8 cellular contexts compared by ENCODE assay signal in the genomic region with DNA sequence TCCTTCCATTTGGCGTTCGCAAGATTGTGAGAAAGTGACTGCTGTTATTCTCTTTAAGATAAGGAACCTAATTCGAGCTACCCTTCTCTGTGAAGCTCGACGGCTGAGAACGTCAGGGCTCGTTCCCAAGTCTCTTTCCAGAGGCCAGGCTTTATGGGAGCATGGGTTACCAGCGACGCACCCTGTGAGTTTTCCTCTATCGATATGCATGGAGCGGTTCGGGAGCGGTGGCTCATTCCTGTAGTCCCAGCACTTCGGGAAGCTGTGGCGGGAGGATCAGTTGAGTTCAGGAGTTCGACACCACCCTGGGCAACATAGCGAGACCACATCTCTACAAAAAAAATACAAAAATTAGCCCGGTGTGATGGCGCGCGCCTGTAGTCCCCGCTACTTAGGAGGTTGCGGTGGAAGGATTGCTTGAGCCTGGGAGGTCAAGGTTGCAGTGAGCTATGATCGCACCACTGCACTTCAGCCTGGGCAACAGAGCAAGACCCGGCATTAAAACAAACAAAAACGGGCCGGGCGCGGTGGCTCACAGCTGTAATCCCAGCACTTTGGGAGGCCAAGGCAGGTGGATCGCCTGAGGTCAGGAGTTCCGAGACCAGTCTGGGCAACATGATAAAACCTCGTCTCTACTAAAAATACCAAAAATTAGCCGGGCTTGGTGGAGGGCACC. TPM values are rescaled to one million over a fixed set of nuclear protein-coding genes. Genes with fewer than 3 reads are reported as not detected.
DNase-seq lines count a peak whose midpoint lies in the region; ATAC-seq lines count a peak whose summit lies in the region.

No MANE protein-coding gene starts in this region.

- no peak overlapping the region for H3K14ac ChIP-seq in mesenchymal stem cell (ENCODE audit: low read length in 2 of 2)

- peak overlapping the region; percentile 76 for H3K27ac Mint-ChIP-seq in central memory CD8-positive, alpha-beta T cell (ENCODE audit: low read depth)

- H3K4me3 Mint-ChIP-seq in central memory CD8-positive, alpha-beta T cell: peak overlapping the region; percentile 78

- H4K8ac ChIP-seq in mesenchymal stem cell (ENCODE audit: low read length): peak overlapping the region; percentile 99

- H3K9me3 ChIP-seq in mesenchymal stem cell (ENCODE audit: control insufficient read depth, low read length) (peaks cover 82% of the 10 kb centered on the region), aorta (ENCODE audit: control insufficient read depth, low read length) (peaks cover 21% of the 10 kb centered on the region)

- H3K36me3 ChIP-seq in mesenchymal stem cell (ENCODE audit: control insufficient read depth in 1 of 2, insufficient read depth in 2 of 2, low read depth in 1 of 2, low read length in 2 of 2): peaks cover 49 to 69% of the 10 kb centered on the region in 2 experiments
- H3K36me3 ChIP-seq in aorta (ENCODE audit: control insufficient read depth in 1 of 2, insufficient read depth in 2 of 2, low read length in 1 of 2): peaks cover 9 to 13% of the 10 kb centered on the region in 2 donors

- peaks cover 21% of the 10 kb centered on the region for H3K4me1 Mint-ChIP-seq in central memory CD8-positive, alpha-beta T cell

- H3K9me3 Mint-ChIP-seq in central memory CD8-positive, alpha-beta T cell: peaks cover 34% of the 10 kb centered on the region

- intact Hi-C loops in Right ventricle myocardium inferior (cut with DNase I) (loop anchor here (5.0 kb wide), 2 partner anchors 54 to 56 kb away; a partner anchor contains a TSS), cardiac septum (cut with DNase I) (loop anchor here (5.0 kb wide), 2 partner anchors 56 to 149 kb away; a partner anchor contains a TSS), aorta (cut with DNase I) (no loop called here)

- H3K18ac ChIP-seq in mesenchymal stem cell (ENCODE audit: low read depth in 1 of 2, low read length in 2 of 2): peak overlapping the region; percentile 77 to 87

- H3K4me2 ChIP-seq in mesenchymal stem cell (ENCODE audit: low read length, poor library complexity, severe bottlenecking): peak overlapping the region; percentile 71

- H3K27ac ChIP-seq in mesenchymal stem cell (ENCODE audit: low read length, poor library complexity, severe bottlenecking) (no peak overlapping the region), aorta (ENCODE audit: low read depth in 1 of 2, low read length in 2 of 2) (no peak overlapping the region)

- peak overlapping the region; percentile 80 for H2AFZ ChIP-seq in mesenchymal stem cell (ENCODE audit: low read depth, low read length)

- ATAC-seq in Right ventricle myocardium inferior (peak; percentile 7), aorta (ENCODE audit: low FRiP score) (no peak)
- no peak for ATAC-seq in central memory CD8-positive, alpha-beta T cell (replicated peaks; ENCODE audit: extremely low read depth, poor library complexity, severe bottlenecking)

- H3K27me3 ChIP-seq in mesenchymal stem cell (ENCODE audit: control insufficient read depth in 1 of 2, insufficient read depth in 1 of 2, low read length in 2 of 2) (no peaks in the 10 kb centered on the region), aorta (ENCODE audit: control insufficient read depth in 1 of 2, insufficient read depth in 2 of 2, low read length in 1 of 2) (no peaks in the 10 kb centered on the region)

- H2BK12ac ChIP-seq in mesenchymal stem cell (ENCODE audit: low read length in 2 of 2): no peak overlapping the region

- peaks cover 27% of the 10 kb centered on the region for H3K36me3 Mint-ChIP-seq in central memory CD8-positive, alpha-beta T cell (ENCODE audit: insufficient read depth)

- no peak overlapping the region for H2BK5ac ChIP-seq in mesenchymal stem cell (ENCODE audit: low read depth, low read length, poor library complexity, severe bottlenecking)

- H4K91ac ChIP-seq in mesenchymal stem cell (ENCODE audit: low read length): peak overlapping the region; percentile 64

- no peaks in the 10 kb centered on the region for H3K27me3 Mint-ChIP-seq in central memory CD8-positive, alpha-beta T cell

- H2BK120ac ChIP-seq in mesenchymal stem cell (ENCODE audit: low read depth, low read length): no peak overlapping the region

- H3K4ac ChIP-seq in mesenchymal stem cell (ENCODE audit: low read depth in 1 of 2, low read length in 2 of 2): peak overlapping the region in 1 of 2 experiments; percentile 89

- WGBS in mesenchymal stem cell: 61% methylated on average over 30 of the region's 33 CpGs
- WGBS in aorta, 2 donors: 12 to 18% methylated on average over 33 of the region's 33 CpGs

- DNase-seq in Right ventricle myocardium inferior (ENCODE audit: missing footprints) (no peak), cardiac septum (ENCODE audit: low spot score) (no peak), mesenchymal stem cell (peak; percentile 11), aorta (no peak), mucosa of gallbladder (ENCODE audit: low spot score) (no peak), GM19240 (ENCODE audit: insufficient read length, low spot score) (no peak)
- no peak for DNase-seq in central memory CD8-positive, alpha-beta T cell (ENCODE audit: low spot score in 2 of 2)
- DNase-seq in activated CD4-positive, alpha-beta T cell treated with anti-CD3 and anti-CD28 coated beads for 48 hours: no peak

- H3K9ac ChIP-seq in mesenchymal stem cell (ENCODE audit: low read length): peak overlapping the region; percentile 95

- H3K23ac ChIP-seq in mesenchymal stem cell (ENCODE audit: low read length in 2 of 2): no peak overlapping the region

- H3K4me1 ChIP-seq in mesenchymal stem cell (ENCODE audit: control insufficient read depth, insufficient read depth, low read depth, low read length) (peaks cover 6% of the 10 kb centered on the region), aorta (ENCODE audit: control insufficient read depth in 1 of 2, insufficient read depth in 2 of 2, low read length in 2 of 2) (peaks cover 0 to 3% of the 10 kb centered on the region in 2 donors)

- no peak overlapping the region for H2AK5ac ChIP-seq in mesenchymal stem cell (ENCODE audit: low read length, severe bottlenecking)

- H2BK15ac ChIP-seq in mesenchymal stem cell (ENCODE audit: low read depth, poor library complexity, severe bottlenecking): no peak overlapping the region

- peaks cover 37% of the 10 kb centered on the region for H3K79me1 ChIP-seq in mesenchymal stem cell (replicated peaks; ENCODE audit: low read length, poor library complexity, severe bottlenecking)

- H3K4me3 ChIP-seq in mesenchymal stem cell (ENCODE audit: insufficient read depth in 1 of 2, low read depth in 1 of 2, low read length in 2 of 2) (peak overlapping the region; percentile 91 to 93), aorta (ENCODE audit: low read length in 2 of 2) (peak overlapping the region; percentile 86 to 88)

RNA-seq across cellular contexts. Expression of a gene that starts 0.7 kb away (rescaled TPM):
- total RNA-seq in Right ventricle myocardium inferior: 11.8 TPM
- total RNA-seq in cardiac septum: 13.8 TPM
- 5.3 TPM for polyA plus RNA-seq in mesenchymal stem cell (2013, experiment 1 of 2)
- polyA plus RNA-seq in mesenchymal stem cell (2013, experiment 2 of 2): 4.8 TPM
- total RNA-seq in aorta: 10 to 100 TPM in 1 of 2 donors, 1 to 10 TPM in 1; 9.9 to 21.0 TPM
- polyA plus RNA-seq in aorta: 10 to 100 TPM in 1 of 2 donors, 1 to 10 TPM in 1; 4.8 to 12.0 TPM
- total RNA-seq in mucosa of gallbladder: 23.3 TPM

RNA-seq across cellular contexts. Expression of a gene that starts 29.0 kb away (rescaled TPM):
- total RNA-seq in Right ventricle myocardium inferior: 2.2 TPM
- 2.5 TPM for total RNA-seq in cardiac septum
- 1.2 TPM for polyA plus RNA-seq in mesenchymal stem cell (2013, experiment 1 of 2)
- polyA plus RNA-seq in mesenchymal stem cell (2013, experiment 2 of 2): 1.0 TPM
- total RNA-seq in aorta: 1 to 10 TPM; 1.0 to 2.0 TPM
- polyA plus RNA-seq in aorta: 1 to 10 TPM in 1 of 2 donors, not detected in 1; 2.9 TPM
- 0.60 TPM for total RNA-seq in mucosa of gallbladder

RNA-seq across cellular contexts. Expression of a gene that starts 30.5 kb away (rescaled TPM):
- total RNA-seq in Right ventricle myocardium inferior (not detected), cardiac septum (not detected), aorta (not detected), mucosa of gallbladder (1.3 TPM)
- polyA plus RNA-seq in mesenchymal stem cell (2013, experiment 1 of 2): 0.39 TPM
- 0.49 TPM for polyA plus RNA-seq in mesenchymal stem cell (2013, experiment 2 of 2)
- under 1 TPM in 1 of 2 donors, not detected in 1; 0.23 TPM for polyA plus RNA-seq in aorta

RNA-seq across cellular contexts. Expression of a gene that starts 55.8 kb away (rescaled TPM):
- total RNA-seq in Right ventricle myocardium inferior (9.3 TPM), cardiac septum (9.4 TPM), aorta (1 to 10 TPM; 5.7 to 6.7 TPM), mucosa of gallbladder (5.7 TPM)
- polyA plus RNA-seq in mesenchymal stem cell (2013, experiment 1 of 2): 2.8 TPM
- 2.9 TPM for polyA plus RNA-seq in mesenchymal stem cell (2013, experiment 2 of 2)
- polyA plus RNA-seq in aorta: 1 to 10 TPM in 1 of 2 donors, under 1 TPM in 1; 0.75 to 3.7 TPM

RNA-seq across cellular contexts. Expression of a gene that starts 55.8 kb away (rescaled TPM):
- total RNA-seq in Right ventricle myocardium inferior (3.7 TPM), cardiac septum (4.2 TPM), aorta (1 to 10 TPM; 3.4 to 6.6 TPM), mucosa of gallbladder (11.1 TPM)
- 1.2 TPM for polyA plus RNA-seq in mesenchymal stem cell (2013, experiment 1 of 2)
- 1.2 TPM for polyA plus RNA-seq in mesenchymal stem cell (2013, experiment 2 of 2)
- polyA plus RNA-seq in aorta: 10 to 100 TPM in 1 of 2 donors, 1 to 10 TPM in 1; 2.1 to 12.8 TPM

Comparison
In these comparisons a context has a peak if more than half of its experiments do, and no peak if none do; other contexts are left out.
1. intact Hi-C loops: an anchor here in Right ventricle myocardium inferior (5.0 kb wide) and cardiac septum (5.0 kb wide); none called in aorta.